8 cellular contexts compared by ENCODE assay signal in the genomic region with DNA sequence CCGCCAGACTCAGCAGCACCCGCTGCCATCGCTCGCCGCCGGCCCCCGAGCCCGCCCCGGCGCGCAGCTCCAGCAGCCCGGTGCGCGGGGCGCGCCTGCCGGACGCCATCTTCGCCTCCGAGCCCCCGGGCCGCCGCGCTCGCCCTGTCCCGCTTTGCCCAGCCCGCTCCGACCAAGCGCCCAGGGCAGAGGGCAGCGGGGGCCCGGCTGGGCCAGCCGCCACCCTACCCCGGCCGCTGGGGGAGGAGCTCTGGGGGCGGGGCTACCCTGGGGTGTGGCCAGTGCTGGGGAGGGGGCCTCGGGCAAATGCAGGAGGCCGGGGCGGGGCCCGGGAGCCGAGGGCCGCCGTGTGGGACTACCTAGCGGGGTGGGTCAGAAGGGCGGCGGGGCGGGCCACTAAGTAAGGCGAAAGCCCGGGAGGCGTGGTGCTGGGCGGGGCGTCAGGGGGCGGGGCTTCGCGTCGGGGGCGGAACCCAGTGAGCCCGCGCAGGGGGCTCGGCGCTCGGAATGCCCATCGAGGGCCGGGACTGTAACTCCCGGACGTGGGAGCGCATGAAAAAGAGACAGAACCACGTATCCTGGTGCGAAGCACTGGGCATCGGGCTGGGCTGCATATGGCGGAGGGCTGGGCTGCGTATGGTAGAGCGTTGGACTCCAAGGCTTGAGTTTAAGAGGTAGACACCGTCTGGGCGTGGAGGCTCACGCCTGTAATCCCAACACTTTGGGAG.
DNase-seq lines count a peak whose midpoint lies in the region.

A gene (minus strand): TSS at position 252 of the 728 bp plus-strand sequence. CDS start 143 bp downstream, at position 109.

- no peak within 1 kb of the TSS for H3K27ac ChIP-seq in ACC112 (ENCODE audit: low read depth, low read length)
- H3K27ac ChIP-seq in effector memory CD4-positive, alpha-beta T cell (ENCODE audit: insufficient read depth, low read length, poor library complexity, severe bottlenecking) = peak within 1 kb of the TSS; percentile 84

- H3K4me3 ChIP-seq in ACC112 (ENCODE audit: low read depth, low read length) = peak within 1 kb of the TSS; percentile 90
- peak within 1 kb of the TSS; percentile 88 for H3K4me3 ChIP-seq in effector memory CD4-positive, alpha-beta T cell (ENCODE audit: insufficient read depth, low read depth, low read length, poor library complexity, severe bottlenecking)

- no peaks in the 10 kb centered on the region for H3K27me3 ChIP-seq in ACC112 (ENCODE audit: insufficient read depth, low read length)
- H3K27me3 ChIP-seq in effector memory CD4-positive, alpha-beta T cell (replicated peaks; ENCODE audit: control insufficient read depth, insufficient read depth, low read length, poor library complexity, severe bottlenecking) = no peaks in the 10 kb centered on the region

- peak within 1 kb of the TSS; percentile 90 for H2AFZ ChIP-seq in ACC112 (ENCODE audit: low read length, unreplicated experiment)

- no peaks in the 10 kb centered on the region for H3K9me3 ChIP-seq in effector memory CD4-positive, alpha-beta T cell (ENCODE audit: control insufficient read depth, low read length)

- H3K36me3 ChIP-seq in ACC112 (ENCODE audit: insufficient read depth, low read length) = no peaks in the 10 kb centered on the region
- H3K36me3 ChIP-seq in effector memory CD4-positive, alpha-beta T cell (ENCODE audit: control insufficient read depth, insufficient read depth, low read length) = no peaks in the 10 kb centered on the region

- peaks cover 5% of the 10 kb centered on the region for H3K4me1 ChIP-seq in ACC112 (ENCODE audit: control insufficient read depth, insufficient read depth, low read length, unreplicated experiment)
- H3K4me1 ChIP-seq in effector memory CD4-positive, alpha-beta T cell (ENCODE audit: control insufficient read depth, insufficient read depth, low read length, poor library complexity, severe bottlenecking) = peaks cover 5% of the 10 kb centered on the region

- H3K79me2 ChIP-seq in ACC112 (ENCODE audit: control insufficient read depth, insufficient read depth, low read length, unreplicated experiment) = no peaks in the 10 kb centered on the region

- DNase-seq in GM19238 (ENCODE audit: insufficient read length, low spot score) = peak; percentile 91
- peak; percentile 97 for DNase-seq in HK-2 (ENCODE audit: unreplicated experiment)
- peak; percentile 91 for DNase-seq in NCI-H82 treated with DMSO at 0.1 percent for 48 hours (lab: John Stamatoyannopoulos, UW; ENCODE audit: unreplicated experiment)
- DNase-seq in activated CD8-positive, alpha-beta memory T cell treated with anti-CD3 and anti-CD28 coated beads for 4 hours (ENCODE audit: low read depth in 2 of 2) = peak; percentile 79 to 82
- peak; percentile 84 to 90 (median 89) for DNase-seq in effector memory CD4-positive, alpha-beta T cell
- DNase-seq in medulla oblongata (ENCODE audit: extremely low spot score) = peak; percentile 81
- DNase-seq in stimulated activated CD4-positive, alpha-beta T cell treated with anti-CD3 and anti-CD28 coated beads, TNF-alpha, amount 100 ng/mL, for 4 hours (ENCODE audit: low read depth in 3 of 3) = peak; percentile 79 to 84 (median 79)
